Comparison of ENCODE assay signal across 16 cellular contexts in genomic region chr2:146651361-146651760, GRCh38.
DNase-seq lines count a peak whose midpoint lies in the region; TF ChIP-seq lines count a peak whose summit lies in the region.
"Had no signal": no experiment of that assay in that cellular context is flagged by ENCODE, and none has a peak within 500 bp of the region (broad histone marks: within the 10 kb centered on the region; RNA-seq: fewer than 3 reads in every experiment).

No MANE protein-coding gene starts in this region.

- H3K9me3 ChIP-seq in vagina: no peaks in the 10 kb centered on the region
- H3K9me3 ChIP-seq: BLaER1 had no signal

- H3K9me3 Mint-ChIP-seq in HFFc6: peaks cover 7% of the 10 kb centered on the region; the same call in 1 of the 2 replicates

- no peak overlapping the region for H3K4me3 Mint-ChIP-seq in HFFc6
- H3K4me3 Mint-ChIP-seq: CD14-positive monocyte; CD4-positive, alpha-beta memory T cell had no signal

- H3K27ac ChIP-seq in vagina: no peak overlapping the region
- H3K27ac ChIP-seq: BLaER1 had no signal

- peaks cover 9% of the 10 kb centered on the region; the same call in 1 of the 2 replicates for H3K36me3 Mint-ChIP-seq in HFFc6 (ENCODE audit: low read depth)
- H3K36me3 Mint-ChIP-seq: CD14-positive monocyte; CD4-positive, alpha-beta memory T cell had no signal

- no peaks in the 10 kb centered on the region for H3K4me1 ChIP-seq in vagina
- H3K4me1 ChIP-seq: BLaER1 had no signal

- no peaks in the 10 kb centered on the region for H3K27me3 ChIP-seq in vagina
- H3K27me3 ChIP-seq: BLaER1 had no signal

- DNase-seq in EH (ENCODE audit: low read depth) (peak; percentile 2), HFFc6 (peak; percentile 11), amniotic epithelial cell (ENCODE audit: low read depth) (peak; percentile 47), iris pigment epithelial cell (ENCODE audit: low read depth) (peak; percentile 68), NCI-H187 treated with DMSO at 0.1 percent for 48 hours (lab: John Stamatoyannopoulos, UW) (no peak), HK-2 (ENCODE audit: unreplicated experiment) (no peak), vagina (ENCODE audit: extremely low spot score in 2 of 2) (no peak)
- DNase-seq: 8988T; CD4-positive, alpha-beta memory T cell; DMS153; DMS79; GOT3; H7 had no signal

- TF ChIP-seq CTCF in HFFc6 (IDR thresholded peaks at IDR 0.05) (no peak), vagina (IDR thresholded peaks at IDR 0.05) (no peak)

- no peak for TF ChIP-seq POLR2A in vagina (IDR thresholded peaks at IDR 0.05)

- intact Hi-C loops in vagina (cut with DNase I): no loop called here

- H3K36me3 ChIP-seq in vagina: no peaks in the 10 kb centered on the region
- H3K36me3 ChIP-seq: BLaER1 had no signal

- no peaks in the 10 kb centered on the region for H3K27me3 Mint-ChIP-seq in HFFc6 (ENCODE audit: insufficient read depth)
- H3K27me3 Mint-ChIP-seq: CD4-positive, alpha-beta memory T cell had no signal

- H3K4me1 Mint-ChIP-seq in HFFc6 (ENCODE audit: low read depth): peaks cover 15% of the 10 kb centered on the region; the same call in 1 of the 2 replicates
- H3K4me1 Mint-ChIP-seq: CD14-positive monocyte; CD4-positive, alpha-beta memory T cell had no signal

- H3K27ac Mint-ChIP-seq in HFFc6: no peak overlapping the region
- H3K27ac Mint-ChIP-seq: CD14-positive monocyte; CD4-positive, alpha-beta memory T cell had no signal

- no peak overlapping the region for H3K4me3 ChIP-seq in vagina
- H3K4me3 ChIP-seq: BLaER1, GM12878 had no signal

Comparison
In these comparisons a context has a peak if more than half of its experiments do, and no peak if none do; other contexts are left out.
1. DNase-seq: peak in EH (single experiment), HFFc6 (single experiment), amniotic epithelial cell (single experiment) and iris pigment epithelial cell (single experiment); none in NCI-H187 treated with DMSO at 0.1 percent for 48 hours (single experiment), HK-2 (single experiment) and vagina (0 of 2).